In the genomic region with DNA sequence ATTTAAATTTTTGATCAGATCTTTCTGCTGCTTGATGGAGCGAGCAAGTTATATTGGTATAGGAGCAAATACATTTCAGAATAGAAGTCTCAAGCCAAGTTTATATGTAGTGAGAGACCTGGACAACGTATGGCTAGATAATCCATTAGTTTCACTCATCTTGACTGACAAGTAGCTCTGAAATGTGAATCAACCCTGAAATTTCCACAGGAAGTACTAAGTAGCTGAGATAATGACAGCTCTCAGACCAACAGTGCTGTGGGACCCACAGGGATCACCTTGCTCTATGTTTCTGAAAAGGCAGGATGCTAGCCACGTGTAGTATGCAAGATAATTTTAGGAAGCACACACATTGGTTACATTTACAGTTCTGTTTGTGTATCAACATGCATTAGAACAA, we compare ENCODE assay signal across 28 cellular contexts.
"Had no signal": no experiment of that assay in that cellular context is flagged by ENCODE, and none has a peak within 500 bp of the region (broad histone marks: within the 10 kb centered on the region; RNA-seq: fewer than 3 reads in every experiment).

No MANE protein-coding gene starts in this region.

- ATAC-seq: heart right ventricle, mucosa of descending colon had no signal

- H3K27ac ChIP-seq: epithelial cell of prostate, esophagus squamous epithelium, heart right ventricle, left ventricle myocardium inferior, ovary, prostate gland, testis, transverse colon, VCaP had no signal

- H3K27me3 ChIP-seq: esophagus squamous epithelium, heart right ventricle, ovary, testis, transverse colon had no signal

- H3K9me3 ChIP-seq: esophagus squamous epithelium, heart right ventricle, mucosa of descending colon, ovary, prostate gland, testis, transverse colon had no signal

- H3K4me3 ChIP-seq: esophagus squamous epithelium, heart right ventricle, left ventricle myocardium inferior, lung, mucosa of descending colon, ovary, prostate gland, smooth muscle cell, testis, transverse colon had no signal

- H3K9me3 Mint-ChIP-seq: activated naive CD4-positive, alpha-beta T cell treated with anti-CD3 and anti-CD28 coated beads for 36 hours; activated T-helper 1 cell treated with anti-CD3 and anti-CD28 coated beads, Interleukin-12 subunit alpha, Interleukin-12 subunit beta, Interleukin-2, Interleukin-4 antibody, amounts not matched to agents 30 ng/mL and 10 ng/mL and 1 ng/mL, durations not matched to agents 14 hours and 24 hours and 36 hours; central memory CD8-positive, alpha-beta T cell; nephron progenitor cell had no signal

- H3K4me3 Mint-ChIP-seq: activated naive CD4-positive, alpha-beta T cell treated with anti-CD3 and anti-CD28 coated beads for 36 hours; activated T-helper 1 cell treated with anti-CD3 and anti-CD28 coated beads, Interleukin-12 subunit alpha, Interleukin-12 subunit beta, Interleukin-2, Interleukin-4 antibody, amounts not matched to agents 30 ng/mL and 10 ng/mL and 1 ng/mL, durations not matched to agents 14 hours and 24 hours and 36 hours; central memory CD8-positive, alpha-beta T cell; nephron progenitor cell had no signal

- H3K27me3 Mint-ChIP-seq: central memory CD8-positive, alpha-beta T cell had no signal

- H3K4me1 ChIP-seq: prostate gland had no signal

- H3K36me3 ChIP-seq: esophagus squamous epithelium, heart right ventricle, left ventricle myocardium inferior, ovary, prostate gland, transverse colon had no signal

- DNase-seq: activated CD4-positive, alpha-beta T cell treated with anti-CD3 and anti-CD28 coated beads for 4 hours; activated CD4-positive, alpha-beta T cell treated with anti-CD3 and anti-CD28 coated beads, Interleukin-2, amount 50 U/mL, for 4 hours; activated CD8-positive, alpha-beta memory T cell treated with anti-CD3 and anti-CD28 coated beads, Interleukin-2, amount 50 U/mL, for 4 hours; activated effector memory CD4-positive, alpha-beta T cell treated with anti-CD3 and anti-CD28 coated beads, Interleukin-2, amount 50 U/mL, for 16 hours; activated naive CD4-positive, alpha-beta T cell treated with anti-CD3 and anti-CD28 coated beads for 36 hours; activated T-cell treated with anti-CD3 and anti-CD28 coated beads, Interleukin-2, amount 50 U/mL, for 1 hour; anterior cingulate cortex; effector CD8-positive, alpha-beta T cell; esophagus squamous epithelium; foreskin melanocyte; heart right ventricle; left ventricle myocardium inferior; mesendoderm; mucosa of descending colon; nephron progenitor cell; ovary; retina; stimulated activated CD4-positive, alpha-beta T cell treated with anti-CD3 and anti-CD28 coated beads, Interleukin-1b, Interleukin-23, amount 100 ng/mL, for 48 hours; stimulated activated naive CD4-positive, alpha-beta T cell; testis; transverse colon had no signal

- H3K27ac Mint-ChIP-seq: activated naive CD4-positive, alpha-beta T cell treated with anti-CD3 and anti-CD28 coated beads for 36 hours; activated T-helper 1 cell treated with anti-CD3 and anti-CD28 coated beads, Interleukin-12 subunit alpha, Interleukin-12 subunit beta, Interleukin-2, Interleukin-4 antibody, amounts not matched to agents 30 ng/mL and 10 ng/mL and 1 ng/mL, durations not matched to agents 14 hours and 24 hours and 36 hours; nephron progenitor cell had no signal
